ENCODE assay signal across 13 cellular contexts in genomic region chr16:64738321-64738960, GRCh38.
A peak's percentile ranks its signal among the peaks of the same experiment; 100 is the strongest.
DNase-seq lines count a peak whose midpoint lies in the region; TF ChIP-seq lines count a peak whose summit lies in the region.
"Had no signal": no experiment of that assay in that cellular context is flagged by ENCODE, and none has a peak within 500 bp of the region (broad histone marks: within the 10 kb centered on the region; RNA-seq: fewer than 3 reads in every experiment).

No MANE protein-coding gene starts in this region.

- TF ChIP-seq POLR2A in vagina (IDR thresholded peaks at IDR 0.05) = no peak

- H3K27ac ChIP-seq in vagina = no peak overlapping the region
- no peak overlapping the region for H3K27ac ChIP-seq in tibial artery
- H3K27ac ChIP-seq: BLaER1 had no signal

- intact Hi-C loops in vagina (cut with DNase I) = no loop called here
- intact Hi-C loops in tibial artery (cut with DNase I; ENCODE audit: low total_unique reads) = no loop called here

- H3K4me1 ChIP-seq in vagina (no peaks in the 10 kb centered on the region), tibial artery (peaks cover 0 to 19% (median 4%) of the 10 kb centered on the region in 4 donors)
- H3K4me1 ChIP-seq: BLaER1 had no signal

- TF ChIP-seq CTCF in choroid plexus epithelial cell (conservative IDR thresholded peaks at IDR 0.05; ENCODE audit: low read depth, low read length) = no peak
- TF ChIP-seq CTCF in vagina (IDR thresholded peaks at IDR 0.05) = no peak
- no peak for TF ChIP-seq CTCF in tibial artery (IDR thresholded peaks at IDR 0.05)

- H3K36me3 ChIP-seq in vagina (no peaks in the 10 kb centered on the region), tibial artery (no peaks in the 10 kb centered on the region)
- H3K36me3 ChIP-seq: BLaER1 had no signal

- H3K9me3 ChIP-seq in vagina (no peaks in the 10 kb centered on the region), tibial artery (no peaks in the 10 kb centered on the region)
- H3K9me3 ChIP-seq: BLaER1 had no signal

- H3K27me3 ChIP-seq in vagina (no peaks in the 10 kb centered on the region), tibial artery (no peaks in the 10 kb centered on the region)
- H3K27me3 ChIP-seq: BLaER1 had no signal

- H3K4me3 ChIP-seq in choroid plexus epithelial cell (ENCODE audit: low read depth, low read length) = no peak overlapping the region
- H3K4me3 ChIP-seq in vagina = no peak overlapping the region
- H3K4me3 ChIP-seq in tibial artery = no peak overlapping the region
- H3K4me3 ChIP-seq: BLaER1, lung had no signal

- DNase-seq in AG08396 (ENCODE audit: low spot score) (peak; percentile 12), HS-5 (ENCODE audit: low read depth) (peak; percentile 54), choroid plexus epithelial cell (ENCODE audit: low read depth) (peak; percentile 79), kidney tubule cell (ENCODE audit: low spot score) (peak; percentile 2), vagina (ENCODE audit: extremely low spot score in 2 of 2) (no peak), COLO829 (ENCODE audit: low spot score) (no peak), tibial artery (no peak)
- DNase-seq in stimulated activated naive CD4-positive, alpha-beta T cell treated with Interleukin-2 at 50 U/mL for 16 hours (lab: John Stamatoyannopoulos, UW) = no peak
- DNase-seq: DMS153, NCI-H2081, SW 1271 had no signal

Comparison
In these comparisons a context has a peak if more than half of its experiments do, and no peak if none do; other contexts are left out.
1. DNase-seq: peak in AG08396 (single experiment), HS-5 (single experiment), choroid plexus epithelial cell (single experiment) and kidney tubule cell (single experiment); none in vagina (0 of 2), COLO829 (single experiment), stimulated activated naive CD4-positive, alpha-beta T cell treated with Interleukin-2 at 50 U/mL for 16 hours (single experiment) and tibial artery (0 of 2).